In the genomic region with DNA sequence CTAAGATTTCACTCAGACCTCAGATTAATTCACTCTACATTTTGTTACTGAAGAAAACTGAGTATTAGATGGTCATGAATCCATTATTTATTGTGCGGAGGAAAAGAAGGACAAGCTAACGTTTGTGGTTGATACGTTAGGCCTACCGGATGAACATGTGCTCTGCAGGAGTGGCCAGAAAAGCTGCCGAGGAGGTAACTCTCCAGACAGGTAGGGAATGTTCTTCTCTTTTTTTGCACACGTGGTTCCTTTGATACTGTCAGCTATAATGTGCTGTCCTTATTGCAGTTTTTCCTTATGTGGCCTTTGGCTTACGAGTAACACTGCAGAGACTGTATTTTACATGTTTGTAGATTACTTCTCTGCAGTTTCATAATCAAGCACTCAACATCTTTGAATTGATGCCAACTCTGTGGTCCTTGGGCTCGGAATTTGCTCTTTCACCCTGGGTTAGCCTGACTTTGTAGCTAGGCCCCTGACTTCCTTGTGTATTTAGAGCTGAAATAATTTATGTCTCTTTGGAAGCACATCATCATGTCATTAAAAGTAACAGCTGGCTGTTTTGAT, we compare ENCODE assay signal across 16 cellular contexts. TPM values are rescaled to one million over a fixed set of nuclear protein-coding genes. Genes with fewer than 3 reads are reported as not detected.
A peak's percentile ranks its signal among the peaks of the same experiment; 100 is the strongest.
DNase-seq lines count a peak whose midpoint lies in the region; ATAC-seq and TF ChIP-seq lines count a peak whose summit lies in the region.
"Had no signal": no experiment of that assay in that cellular context is flagged by ENCODE, and none has a peak within 500 bp of the region (broad histone marks: within the 10 kb centered on the region; RNA-seq: fewer than 3 reads in every experiment).

No MANE protein-coding gene starts in this region.

- no peak for DNase-seq in Right ventricle myocardium superior
- no peak for DNase-seq in left cardiac atrium
- DNase-seq in amniotic epithelial cell (ENCODE audit: low read depth): peak; percentile 81
- peak; percentile 28 for DNase-seq in kidney tubule cell (ENCODE audit: low spot score)
- peak; percentile 27 to 42 for DNase-seq in thyroid gland
- DNase-seq in DMS114 treated with DMSO at 0.1 percent for 48 hours (lab: John Stamatoyannopoulos, UW; ENCODE audit: unreplicated experiment): no peak
- no peak for DNase-seq in aorta
- DNase-seq in activated CD4-positive, CD25-positive, alpha-beta regulatory T cell treated with anti-CD3 and anti-CD28 coated beads, Interleukin-2, amount 50 U/mL, for 72 hours: no peak
- DNase-seq: activated naive CD4-positive, alpha-beta T cell treated with anti-CD3 and anti-CD28 coated beads, Interleukin-2, amount 50 U/mL, for 16 hours; CD4-positive, alpha-beta T cell; effector memory CD8-positive, alpha-beta T cell; foreskin melanocyte; KBM-7; NCI-H1048 had no signal

- no peak for TF ChIP-seq POLR2A in thyroid gland (IDR thresholded peaks at IDR 0.05)

- intact Hi-C loops in Right ventricle myocardium superior (cut with DNase I) (no loop called here), left cardiac atrium (cut with DNase I) (no loop called here), thyroid gland (cut with DNase I) (no loop called here), aorta (cut with DNase I) (no loop called here)

- H3K36me3 ChIP-seq in thyroid gland (peaks cover 25 to 28% of the 10 kb centered on the region in 2 donors), aorta (ENCODE audit: control insufficient read depth in 1 of 2, insufficient read depth in 2 of 2, low read length in 1 of 2) (peaks cover 4 to 8% of the 10 kb centered on the region in 2 donors)

- ATAC-seq in Right ventricle myocardium superior (ENCODE audit: poor library complexity): peak; percentile 14
- no peak for ATAC-seq in left cardiac atrium
- no peak for ATAC-seq in aorta (ENCODE audit: low FRiP score)
- ATAC-seq: A549; activated CD4-positive, CD25-positive, alpha-beta regulatory T cell treated with anti-CD3 and anti-CD28 coated beads, Interleukin-2, amount 50 U/mL, for 24 hours; effector memory CD8-positive, alpha-beta T cell had no signal

- H3K9me3 ChIP-seq in thyroid gland (no peaks in the 10 kb centered on the region), aorta (ENCODE audit: control insufficient read depth, low read length) (no peaks in the 10 kb centered on the region)
- H3K9me3 ChIP-seq: A549 had no signal

- H3K27me3 ChIP-seq in thyroid gland: no peaks in the 10 kb centered on the region
- no peaks in the 10 kb centered on the region for H3K27me3 ChIP-seq in aorta (ENCODE audit: control insufficient read depth in 1 of 2, insufficient read depth in 2 of 2, low read length in 1 of 2)

- H3K4me1 ChIP-seq in thyroid gland: peaks cover 27 to 34% of the 10 kb centered on the region in 2 donors
- no peaks in the 10 kb centered on the region for H3K4me1 ChIP-seq in aorta (ENCODE audit: control insufficient read depth in 1 of 2, insufficient read depth in 2 of 2, low read length in 2 of 2)
- H3K4me1 ChIP-seq: A549 had no signal

- TF ChIP-seq CTCF in thyroid gland (IDR thresholded peaks at IDR 0.05): no peak

- WGBS in thyroid gland, 2 donors: 61 to 63% methylated on average over 8 of the region's 8 CpGs
- WGBS in aorta, 2 donors: 85 to 86% methylated on average over 8 of the region's 8 CpGs

- H3K4me3 ChIP-seq in thyroid gland (replicated peaks in 1 of 3) (no peak overlapping the region), aorta (ENCODE audit: low read length in 2 of 2) (no peak overlapping the region)
- H3K4me3 ChIP-seq: A549 had no signal

- H3K27ac ChIP-seq in thyroid gland (peak overlapping the region; percentile 30 to 74 (median 50)), aorta (ENCODE audit: low read depth in 1 of 2, low read length in 2 of 2) (no peak overlapping the region)
- H3K27ac ChIP-seq: A549 had no signal

RNA-seq across cellular contexts. Expression of a gene that starts 13.6 kb away (rescaled TPM):
- total RNA-seq in Right ventricle myocardium superior (47.2 TPM), left cardiac atrium (10 to 100 TPM; 33.4 to 44.7 TPM), thyroid gland (10 to 100 TPM; 43.2 to 78.3 (median 47.0) TPM), aorta (10 to 100 TPM; 54.3 to 59.5 TPM)
- polyA plus RNA-seq in aorta: 1 to 10 TPM; 4.6 to 10.0 TPM

Comparison
In these comparisons a context has a peak if more than half of its experiments do, and no peak if none do; other contexts are left out.
1. DNase-seq: peak in amniotic epithelial cell (single experiment), kidney tubule cell (single experiment) and thyroid gland (2 of 2); none in Right ventricle myocardium superior (single experiment), left cardiac atrium (single experiment), DMS114 treated with DMSO at 0.1 percent for 48 hours (single experiment), aorta (0 of 2) and activated CD4-positive, CD25-positive, alpha-beta regulatory T cell treated with anti-CD3 and anti-CD28 coated beads, Interleukin-2, amount 50 U/mL, for 72 hours (single experiment).
2. H3K27ac ChIP-seq: peak in thyroid gland (3 of 3); none in aorta (0 of 2).